8 cellular contexts compared by ENCODE assay signal in genomic region chr21:29499734-29500343, GRCh38.
A peak's percentile ranks its signal among the peaks of the same experiment; 100 is the strongest.
DNase-seq lines count a peak whose midpoint lies in the region; ATAC-seq and TF ChIP-seq lines count a peak whose summit lies in the region.
"Had no signal": no experiment of that assay in that cellular context is flagged by ENCODE, and none has a peak within 500 bp of the region (broad histone marks: within the 10 kb centered on the region; RNA-seq: fewer than 3 reads in every experiment).

No MANE protein-coding gene starts in this region.

- H4K20me1 ChIP-seq in SU-DHL-6 (ENCODE audit: low read depth, low read length), result no peaks in the 10 kb centered on the region

- H2AFZ ChIP-seq in SU-DHL-6 (ENCODE audit: low read depth, low read length, severe bottlenecking), result no peak overlapping the region

- H3K4me3 ChIP-seq in SU-DHL-6 (ENCODE audit: insufficient read depth, low read length, poor library complexity, severe bottlenecking), result no peak overlapping the region

- H3K27ac ChIP-seq in SU-DHL-6 (ENCODE audit: low read depth, low read length), result no peak overlapping the region
- H3K27ac ChIP-seq: neutrophil had no signal

- no peaks in the 10 kb centered on the region for H3K36me3 ChIP-seq in SU-DHL-6 (ENCODE audit: low read length)
- H3K36me3 ChIP-seq: neutrophil had no signal

- ATAC-seq in GM19023 (IDR thresholded peaks at IDR 0.05; ENCODE audit: unreplicated experiment), result no peak

- DNase-seq in EH (ENCODE audit: low read depth), result peak; percentile 63
- peak; percentile 81 for DNase-seq in HT1080 (ENCODE audit: low read depth)
- peak; percentile 62 for DNase-seq in iPS DF 4.7 (ENCODE audit: extremely low read depth, low spot score)
- DNase-seq in DMS79 treated with DMSO at 0.1 percent for 48 hours (lab: John Stamatoyannopoulos, UW), result no peak
- no peak for DNase-seq in NOMO-1 (lab: John Stamatoyannopoulos, UW; ENCODE audit: unreplicated experiment in 2 of 2)

- H3F3A ChIP-seq in SU-DHL-6 (ENCODE audit: insufficient read depth), result no peaks in the 10 kb centered on the region

- TF ChIP-seq CTCF in SU-DHL-6 (IDR thresholded peaks at IDR 0.05; ENCODE audit: insufficient read depth, low read length, poor library complexity, severe bottlenecking), result peak; percentile 44

- no peak overlapping the region for H3K4me2 ChIP-seq in SU-DHL-6 (ENCODE audit: low read depth, low read length, poor library complexity, severe bottlenecking)

- no peaks in the 10 kb centered on the region for H3K27me3 ChIP-seq in SU-DHL-6 (ENCODE audit: low read length)
- H3K27me3 ChIP-seq: neutrophil had no signal

- no peaks in the 10 kb centered on the region for H3K79me2 ChIP-seq in SU-DHL-6 (ENCODE audit: insufficient read depth, low read length)

- no peak overlapping the region for H3K9ac ChIP-seq in SU-DHL-6 (ENCODE audit: low read length)

- H3K9me3 ChIP-seq in SU-DHL-6 (ENCODE audit: insufficient read depth, low read length), result no peaks in the 10 kb centered on the region
- H3K9me3 ChIP-seq: neutrophil had no signal

- no peaks in the 10 kb centered on the region for H3K9me2 ChIP-seq in SU-DHL-6 (replicated peaks; ENCODE audit: insufficient read depth, low read length)

Comparison
In these comparisons a context has a peak if more than half of its experiments do, and no peak if none do; other contexts are left out.
1. DNase-seq: peak in EH (single experiment), HT1080 (single experiment) and iPS DF 4.7 (single experiment); none in DMS79 treated with DMSO at 0.1 percent for 48 hours (single experiment) and NOMO-1 (0 of 2).